Comparison of ENCODE assay signal across 8 cellular contexts in genomic region chrX:48697182-48697727, GRCh38. TPM values are rescaled to one million over a fixed set of nuclear protein-coding genes. Genes with fewer than 3 reads are reported as not detected.
A peak's percentile ranks its signal among the peaks of the same experiment; 100 is the strongest.
DNase-seq lines count a peak whose midpoint lies in the region; ATAC-seq, FAIRE-seq and TF ChIP-seq lines count a peak whose summit lies in the region.

No MANE protein-coding gene starts in this region.

- no peak for DNase-seq in GM12891 (ENCODE audit: insufficient read length, low spot score)
- DNase-seq in KBM-7: peak; percentile 63
- no peak for DNase-seq in chondrocyte (ENCODE audit: low spot score)
- no peak for DNase-seq in natural killer cell
- DNase-seq in DMS153 treated with DMSO at 0.1 percent for 48 hours (lab: John Stamatoyannopoulos, UW; ENCODE audit: unreplicated experiment): no peak
- no peak for DNase-seq in NOMO-1 (lab: John Stamatoyannopoulos, UW; ENCODE audit: unreplicated experiment in 2 of 2)
- no peak for DNase-seq in midbrain (lab: John Stamatoyannopoulos, UW)

- peak overlapping the region; percentile 70 for H3K4me3 Mint-ChIP-seq in chondrocyte (ENCODE audit: unreplicated experiment)
- peak overlapping the region; percentile 85 for H3K4me3 Mint-ChIP-seq in natural killer cell

- intact Hi-C loops in natural killer cell (cut with micrococcal nuclease): loop anchor here (2.0 kb wide), 3 partner anchors 20 to 104 kb away; no protein-coding TSS in a partner anchor

- H3K4me1 Mint-ChIP-seq in chondrocyte (ENCODE audit: low read depth) (peaks cover 18% of the 10 kb centered on the region), natural killer cell (peaks cover 7 to 23% of the 10 kb centered on the region in 2 donors)

- H3K36me3 Mint-ChIP-seq in chondrocyte (ENCODE audit: low read depth) (peaks cover 3% of the 10 kb centered on the region), natural killer cell (no peaks in the 10 kb centered on the region)

- no peak for TF ChIP-seq CTCF in chondrocyte (IDR thresholded peaks at IDR 0.05)
- no peak for TF ChIP-seq CTCF in natural killer cell (IDR thresholded peaks at IDR 0.05)

- H3K9me3 Mint-ChIP-seq in chondrocyte (ENCODE audit: low read depth) (no peaks in the 10 kb centered on the region), natural killer cell (no peaks in the 10 kb centered on the region)

- TF ChIP-seq POLR2A in GM12891 (IDR thresholded peaks at IDR 0.05; ENCODE audit: low read depth, low read length): no peak

- H3K27ac Mint-ChIP-seq in chondrocyte (ENCODE audit: unreplicated experiment) (no peak overlapping the region), natural killer cell (peak overlapping the region; percentile 67 to 99)

- peak; percentile 33 for FAIRE-seq in GM12891 (lab: Jason Lieb, UNC)

- in situ Hi-C loops in KBM-7 (cut with MboI; ENCODE audit: low pct_unique_long_range_greater_than_20kb, low sequenced_read_pairs): no loop called here

- ATAC-seq in natural killer cell: peak in 1 of 3 donors; percentile 11
- no peak for ATAC-seq in GM21367 (IDR thresholded peaks at IDR 0.05; ENCODE audit: unreplicated experiment)

- no peaks in the 10 kb centered on the region for H3K27me3 Mint-ChIP-seq in chondrocyte (ENCODE audit: low read depth)
- H3K27me3 Mint-ChIP-seq in natural killer cell (ENCODE audit: low read depth in 2 of 2): no peaks in the 10 kb centered on the region

TF ChIP-seq in GM12891, 5 proteins besides CTCF, POLR2A, EP300 and RAD21:
- no peak for TF ChIP-seq SPI1 (IDR thresholded peaks at IDR 0.05; ENCODE audit: low read depth, low read length)
- no peak for TF ChIP-seq POLR2AphosphoS5 (IDR thresholded peaks at IDR 0.05; ENCODE audit: low read depth, low read length)
- no peak for TF ChIP-seq POU2F2 (IDR thresholded peaks at IDR 0.05; ENCODE audit: low read depth, low read length)
- no peak for TF ChIP-seq TAF1 (IDR thresholded peaks at IDR 0.05; ENCODE audit: low read depth, low read length)
- no peak for TF ChIP-seq PAX5 (IDR thresholded peaks at IDR 0.05; ENCODE audit: insufficient read depth, low read length, severe bottlenecking)

RNA-seq across cellular contexts. Expression of gene SUV39H1, which starts 0.7 kb away (rescaled TPM):
- 14.2 TPM for polyA plus RNA-seq in GM12891 (2012; ENCODE audit: low read depth, missing spikeins)
- total RNA-seq in chondrocyte (3.0 to 4.7 TPM (median 3.6 TPM) in 3 replicates), natural killer cell (10 to 100 TPM in 2 of 3 donors, 1 to 10 TPM in 1; 9.2 to 11.6 (median 11.0) TPM)

RNA-seq across cellular contexts. Expression of gene WAS, which starts 13.7 kb away (rescaled TPM):
- polyA plus RNA-seq in GM12891 (2012; ENCODE audit: low read depth, missing spikeins): 60.7 TPM
- total RNA-seq in chondrocyte (0.24 to 1.3 TPM (median 0.37 TPM) in 3 replicates), natural killer cell (100 to 1,000 TPM; 136 to 149 (median 141) TPM)

Comparison
In these comparisons a context has a peak if more than half of its experiments do, and no peak if none do; other contexts are left out.
1. RNA of gene WAS, which starts 13.7 kb away (total RNA-seq): 136 to 149 TPM in natural killer cell; 0.24 to 1.3 TPM in chondrocyte; every median in the first group is over 10 times any median in the second.